Comparison of ENCODE assay signal across 8 cellular contexts in the genomic region with DNA sequence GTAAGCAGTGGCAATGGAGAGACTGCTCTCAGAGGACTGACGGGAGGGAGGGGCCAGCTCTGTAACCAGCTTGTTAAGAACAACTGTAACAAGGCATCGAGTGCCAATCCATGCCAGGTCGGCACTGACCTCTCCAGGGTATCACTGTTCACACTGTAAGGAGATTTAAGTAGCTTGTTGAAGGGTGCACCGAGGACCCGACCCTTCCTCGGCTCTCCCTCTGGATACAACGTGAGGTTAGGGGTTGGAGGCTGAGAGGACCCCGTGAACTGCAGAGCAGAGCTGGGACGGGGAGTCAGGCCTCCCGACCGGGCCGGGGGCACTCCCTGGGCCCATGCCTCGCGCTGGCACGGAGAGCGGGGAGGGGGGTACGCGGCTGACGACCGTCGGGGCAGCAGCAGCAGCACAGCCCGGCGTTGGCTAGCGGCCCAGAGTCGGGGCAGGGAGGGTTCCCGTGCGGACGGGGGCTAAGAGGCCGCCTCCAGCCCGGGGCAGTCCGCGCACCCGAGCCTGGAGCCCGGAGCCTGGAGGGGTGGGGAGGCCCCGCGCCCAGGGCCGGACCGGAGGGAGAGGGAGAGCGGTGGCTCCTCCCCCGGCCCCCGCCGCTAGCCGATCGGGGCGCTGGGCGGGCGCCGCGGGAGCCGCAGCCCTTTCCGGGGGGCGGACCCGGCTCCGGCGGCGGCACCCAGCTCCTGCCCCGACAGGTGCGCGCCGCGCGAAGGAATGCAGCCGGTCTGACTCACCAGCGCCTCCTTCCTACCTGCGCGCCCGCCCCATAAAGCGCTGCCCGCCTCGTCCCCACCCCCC. TPM values are rescaled to one million over a fixed set of nuclear protein-coding genes. Genes with fewer than 3 reads are reported as not detected.
A peak's percentile ranks its signal among the peaks of the same experiment; 100 is the strongest.
DNase-seq lines count a peak whose midpoint lies in the region; ATAC-seq, FAIRE-seq and TF ChIP-seq lines count a peak whose summit lies in the region.

Gene ITGB4 (plus strand): TSS at position 804 of the 807 bp plus-strand sequence. CDS start 3,245 bp downstream, outside the sequence.

- peaks cover 30% of the 10 kb centered on the region for H3K4me1 ChIP-seq in suprapubic skin

- no peak for FAIRE-seq in D721Med (lab: Jason Lieb, UNC)

- peak; percentile 57 for DNase-seq in GM06990 (ENCODE audit: extremely low read depth, insufficient read length)
- DNase-seq in NCI-H2196 treated with DMSO at 0.1 percent for 48 hours (lab: John Stamatoyannopoulos, UW; ENCODE audit: unreplicated experiment): peak; percentile 62
- peak; percentile 46 to 58 for DNase-seq in activated T-cell treated with anti-CD3 and anti-CD28 coated beads, Interleukin-2, amount 50 U/mL, for 48 hours
- DNase-seq in fibroblast of villous mesenchyme (ENCODE audit: low read depth): no peak
- DNase-seq in omental fat pad (ENCODE audit: low spot score): no peak
- DNase-seq in suprapubic skin (ENCODE audit: low spot score in 2 of 2): peak in 1 of 2 donors; percentile 70
- DNase-seq in D721Med (ENCODE audit: insufficient read length, low spot score): no peak

- no peaks in the 10 kb centered on the region for H3K36me3 ChIP-seq in GM06990 (ENCODE audit: control insufficient read depth, insufficient read depth, low read length)
- peaks cover 14% of the 10 kb centered on the region for H3K36me3 ChIP-seq in suprapubic skin

- TF ChIP-seq CTCF in GM06990 (IDR thresholded peaks at IDR 0.05; ENCODE audit: insufficient read depth, low read length, poor library complexity, severe bottlenecking) (no peak), fibroblast of villous mesenchyme (IDR thresholded peaks at IDR 0.05; ENCODE audit: insufficient read depth, low read depth, low read length) (no peak), omental fat pad (IDR thresholded peaks at IDR 0.05) (no peak), suprapubic skin (IDR thresholded peaks at IDR 0.05) (no peak), D721Med (IDR thresholded peaks at IDR 0.05; ENCODE audit: insufficient read depth, missing control alignments) (no peak)

- peak in 1 of 2 donors; percentile 12 for TF ChIP-seq POLR2A in suprapubic skin (IDR thresholded peaks at IDR 0.05)

- H3K9me3 ChIP-seq in suprapubic skin: no peaks in the 10 kb centered on the region

- WGBS in suprapubic skin: 4% methylated on average over 15 of the region's 70 CpGs

- peak within 1 kb of the TSS; percentile 45 for H3K4me3 ChIP-seq in GM06990 (replicated peaks; ENCODE audit: low read depth, low read length)
- H3K4me3 ChIP-seq in fibroblast of villous mesenchyme (ENCODE audit: low read depth, low read length): peak within 1 kb of the TSS; percentile 41
- peak within 1 kb of the TSS; percentile 63 for H3K4me3 ChIP-seq in suprapubic skin

- ATAC-seq in omental fat pad (ENCODE audit: low FRiP score) (peak; percentile 67), GM21576 (IDR thresholded peaks at IDR 0.05; ENCODE audit: unreplicated experiment) (no peak)

- peak within 1 kb of the TSS; percentile 87 for H3K27ac ChIP-seq in suprapubic skin

- no peak for TF ChIP-seq EP300 in suprapubic skin (IDR thresholded peaks at IDR 0.05)

- H3K27me3 ChIP-seq in GM06990 (replicated peaks; ENCODE audit: control insufficient read depth, insufficient read depth, low read length): no peaks in the 10 kb centered on the region; the same call in 1 of the 2 replicates
- H3K27me3 ChIP-seq in suprapubic skin: peaks cover 10% of the 10 kb centered on the region

RNA-seq across cellular contexts. Expression of gene ITGB4, which starts in this region (rescaled TPM):
- total RNA-seq in fibroblast of villous mesenchyme (0.32 and 1.3 TPM in 2 replicates), omental fat pad (10 to 100 TPM; 10.7 to 27.0 (median 17.3) TPM), suprapubic skin (100 to 1,000 TPM; 382 to 583 (median 474) TPM)

Comparison
In these comparisons a context has a peak if more than half of its experiments do, and no peak if none do; other contexts are left out.
1. RNA of gene ITGB4 (total RNA-seq): 382 to 583 TPM in suprapubic skin; 10.7 to 27.0 TPM in omental fat pad and 0.32 to 1.3 TPM in fibroblast of villous mesenchyme; every median in the first group is over 10 times any median in the second.
2. DNase-seq: peak in GM06990 (single experiment), NCI-H2196 treated with DMSO at 0.1 percent for 48 hours (single experiment) and activated T-cell treated with anti-CD3 and anti-CD28 coated beads, Interleukin-2, amount 50 U/mL, for 48 hours (2 of 2); none in fibroblast of villous mesenchyme (single experiment), omental fat pad (single experiment) and D721Med (single experiment).
3. Peak in every context shown above with its lines, with median percentiles within 50 percentile points of each other: H3K4me3 ChIP-seq.